8 cellular contexts compared by ENCODE assay signal in the genomic region with DNA sequence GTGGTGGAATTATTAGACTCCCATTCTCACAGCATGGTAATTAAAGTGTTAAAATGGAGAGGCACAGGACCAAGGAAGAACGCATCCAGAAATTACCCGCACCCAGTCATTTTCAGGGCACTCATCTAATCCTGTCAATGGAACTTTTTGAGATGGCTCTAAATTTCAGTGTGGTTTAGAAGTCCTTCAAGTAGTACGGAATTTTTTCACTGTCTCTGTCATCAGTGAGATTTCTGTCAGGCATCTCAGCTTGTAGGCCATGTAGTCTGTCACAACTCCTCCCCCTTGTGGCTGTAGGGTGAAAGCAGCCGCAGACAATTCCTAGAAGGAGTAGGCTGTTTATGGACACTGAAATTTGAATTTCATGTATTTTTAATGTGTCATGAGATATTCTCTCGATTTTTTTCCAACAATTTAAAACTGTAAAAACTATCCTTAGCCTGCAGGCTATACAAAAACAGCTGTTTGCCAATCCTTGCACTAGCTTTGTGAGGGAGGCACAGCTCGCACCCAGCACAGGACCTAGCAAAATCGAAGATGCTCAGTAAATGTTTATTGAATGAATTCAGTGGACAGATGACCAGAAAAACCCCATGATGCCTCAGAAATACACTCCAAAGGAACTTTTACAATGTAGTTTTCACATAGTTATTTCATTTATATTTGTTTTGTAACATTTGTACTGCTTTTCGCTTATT. TPM values are rescaled to one million over a fixed set of nuclear protein-coding genes. Genes with fewer than 3 reads are reported as not detected.
A peak's percentile ranks its signal among the peaks of the same experiment; 100 is the strongest.
DNase-seq lines count a peak whose midpoint lies in the region; FAIRE-seq and TF ChIP-seq lines count a peak whose summit lies in the region.

No MANE protein-coding gene starts in this region.

- no peak overlapping the region for H2AFZ ChIP-seq in parathyroid adenoma

- intact Hi-C loops in vagina (cut with DNase I) = loop anchor here (10.0 kb wide), 1 partner anchor 250 kb away; no protein-coding TSS in a partner anchor

- H3K9ac ChIP-seq in parathyroid adenoma = no peak overlapping the region

- H3K27ac ChIP-seq in parathyroid adenoma = no peak overlapping the region
- H3K27ac ChIP-seq in vagina = no peak overlapping the region

- no peak overlapping the region for H3K4me3 ChIP-seq in parathyroid adenoma (ENCODE audit: low read depth, low read length)
- no peak overlapping the region for H3K4me3 ChIP-seq in vagina

- H3K4me1 ChIP-seq in parathyroid adenoma (no peaks in the 10 kb centered on the region), vagina (no peaks in the 10 kb centered on the region)

- no peaks in the 10 kb centered on the region for H3K9me3 ChIP-seq in parathyroid adenoma (ENCODE audit: control insufficient read depth, low read length)
- no peaks in the 10 kb centered on the region for H3K9me3 ChIP-seq in vagina

- H3K36me3 ChIP-seq in parathyroid adenoma (ENCODE audit: control insufficient read depth, insufficient read depth, low read length) (no peaks in the 10 kb centered on the region), vagina (no peaks in the 10 kb centered on the region)

- no peaks in the 10 kb centered on the region for H3K79me2 ChIP-seq in parathyroid adenoma

- DNase-seq in C1 segment of cervical spinal cord (lab: John Stamatoyannopoulos, UW) = peak in 10 of 14 donors; percentile 2 to 50 (median 18)
- peak; percentile 29 for DNase-seq in GM19239 (ENCODE audit: insufficient read length, low spot score)
- DNase-seq in LoVo (ENCODE audit: low spot score) = peak; percentile 66
- peak; percentile 73 for DNase-seq in SIG-M5 treated with dmso at 0.1 percent for 504 hours (lab: John Stamatoyannopoulos, UW; ENCODE audit: unreplicated experiment)
- peak; percentile 62 for DNase-seq in activated naive CD4-positive, alpha-beta T cell treated with anti-CD3 and anti-CD28 coated beads, Interleukin-2, amount 50 U/mL, for 16 hours
- DNase-seq in glomerular endothelial cell (ENCODE audit: extremely low read depth, low read depth, low spot score) = peak; percentile 27
- no peak for DNase-seq in vagina (ENCODE audit: extremely low spot score in 2 of 2)

- FAIRE-seq in GM19239 (lab: Jason Lieb, UNC) = peak; percentile 79

- no peak for TF ChIP-seq POLR2A in vagina (IDR thresholded peaks at IDR 0.05)

- peak; percentile 70 for TF ChIP-seq CTCF in parathyroid adenoma (IDR thresholded peaks at IDR 0.05)
- TF ChIP-seq CTCF in vagina (IDR thresholded peaks at IDR 0.05) = peak; percentile 54 to 64 (median 62)

- H3K27me3 ChIP-seq in parathyroid adenoma (ENCODE audit: control insufficient read depth, insufficient read depth, low read length) (no peaks in the 10 kb centered on the region), vagina (no peaks in the 10 kb centered on the region)

- no peak overlapping the region for H3K4me2 ChIP-seq in parathyroid adenoma (ENCODE audit: low read length)

RNA-seq across cellular contexts. Expression of a gene that starts 6.6 kb away (rescaled TPM):
- 29.9 and 30.8 TPM in 2 replicates for total RNA-seq in glomerular endothelial cell
- total RNA-seq in vagina = 38.3 TPM

RNA-seq across cellular contexts. Expression of a gene that starts 43.8 kb away (rescaled TPM):
- total RNA-seq in glomerular endothelial cell = 18.1 and 24.4 TPM in 2 replicates
- total RNA-seq in vagina = 12.5 TPM

Comparison
In these comparisons a context has a peak if more than half of its experiments do, and no peak if none do; other contexts are left out.
1. DNase-seq: peak in C1 segment of cervical spinal cord (10 of 14), GM19239 (single experiment), LoVo (single experiment), SIG-M5 treated with dmso at 0.1 percent for 504 hours (single experiment), activated naive CD4-positive, alpha-beta T cell treated with anti-CD3 and anti-CD28 coated beads, Interleukin-2, amount 50 U/mL, for 16 hours (single experiment) and glomerular endothelial cell (single experiment); none in vagina (0 of 2).